ENCODE assay signal across 10 cellular contexts in genomic region chr10:119006451-119007210, GRCh38. TPM values are rescaled to one million over a fixed set of nuclear protein-coding genes. Genes with fewer than 3 reads are reported as not detected.
DNase-seq lines count a peak whose midpoint lies in the region; ATAC-seq and TF ChIP-seq lines count a peak whose summit lies in the region.
"Had no signal": no experiment of that assay in that cellular context is flagged by ENCODE, and none has a peak within 500 bp of the region (broad histone marks: within the 10 kb centered on the region; RNA-seq: fewer than 3 reads in every experiment).

No MANE protein-coding gene starts in this region.

- peak; percentile 85 for DNase-seq in Caki2 (ENCODE audit: low read depth)
- DNase-seq in NCI-H82 treated with DMSO at 0.1 percent for 48 hours (lab: John Stamatoyannopoulos, UW; ENCODE audit: unreplicated experiment): peak; percentile 15
- peak; percentile 96 for DNase-seq in esophagus muscularis mucosa (ENCODE audit: extremely low spot score)
- DNase-seq in activated CD4-positive, alpha-beta T cell treated with anti-CD3 and anti-CD28 coated beads, Interleukin-2, amount 10 ng/mL, durations not matched to agents 7 days and 5 days: no peak
- DNase-seq in NCI-H774 (lab: John Stamatoyannopoulos, UW): no peak

- no peak overlapping the region for H3K9ac ChIP-seq in parathyroid adenoma

- in situ Hi-C loops in Caki2 (cut with HindIII; ENCODE audit: low pct_unique_long_range_greater_than_20kb, low sequenced_read_pairs): no loop called here

- ATAC-seq in HG02970 (IDR thresholded peaks at IDR 0.05; ENCODE audit: low FRiP score, unreplicated experiment): no peak
- ATAC-seq in GM18867 (IDR thresholded peaks at IDR 0.05; ENCODE audit: unreplicated experiment): no peak

- TF ChIP-seq CTCF in esophagus muscularis mucosa (IDR thresholded peaks at IDR 0.05) (no peak), parathyroid adenoma (IDR thresholded peaks at IDR 0.05) (no peak)

- WGBS in esophagus muscularis mucosa: 26% methylated on average over 9 of the region's 9 CpGs

- H3K27ac Mint-ChIP-seq in activated CD4-positive, alpha-beta T cell treated with anti-CD3 and anti-CD28 coated beads, Interleukin-2, amount 10 ng/mL, durations not matched to agents 7 days and 5 days: no peak overlapping the region

- no peak overlapping the region for H3K4me3 Mint-ChIP-seq in activated CD4-positive, alpha-beta T cell treated with anti-CD3 and anti-CD28 coated beads, Interleukin-2, amount 10 ng/mL, durations not matched to agents 7 days and 5 days
- H3K4me3 Mint-ChIP-seq: neural crest cell had no signal

- CTCF ChIA-PET in activated CD4-positive, alpha-beta T cell treated with anti-CD3 and anti-CD28 coated beads, Interleukin-2, amount 10 ng/mL, durations not matched to agents 7 days and 5 days (lab: Charles Lee): no interaction called here

- H2AFZ ChIP-seq in parathyroid adenoma: no peak overlapping the region

- H3K79me2 ChIP-seq in parathyroid adenoma: no peaks in the 10 kb centered on the region

- H3K4me2 ChIP-seq in parathyroid adenoma (ENCODE audit: low read length): no peak overlapping the region

- H3K36me3 Mint-ChIP-seq in activated CD4-positive, alpha-beta T cell treated with anti-CD3 and anti-CD28 coated beads, Interleukin-2, amount 10 ng/mL, durations not matched to agents 7 days and 5 days (ENCODE audit: low read depth): no peaks in the 10 kb centered on the region

- H3K4me1 Mint-ChIP-seq in activated CD4-positive, alpha-beta T cell treated with anti-CD3 and anti-CD28 coated beads, Interleukin-2, amount 10 ng/mL, durations not matched to agents 7 days and 5 days: no peaks in the 10 kb centered on the region
- H3K4me1 Mint-ChIP-seq: neural crest cell had no signal

- H3K4me3 ChIP-seq in esophagus muscularis mucosa (no peak overlapping the region), parathyroid adenoma (ENCODE audit: low read depth, low read length) (peak overlapping the region; percentile 17)
- H3K4me3 ChIP-seq: Peyer's patch had no signal

- no peak for TF ChIP-seq EP300 in esophagus muscularis mucosa (IDR thresholded peaks at IDR 0.05)

- no peaks in the 10 kb centered on the region for H3K9me3 ChIP-seq in esophagus muscularis mucosa
- H3K9me3 ChIP-seq in parathyroid adenoma (ENCODE audit: control insufficient read depth, low read length): no peaks in the 10 kb centered on the region
- H3K9me3 ChIP-seq: Peyer's patch had no signal

- peak overlapping the region; percentile 73 to 81 (median 77) for H3K27ac ChIP-seq in esophagus muscularis mucosa (replicated peaks in 1 of 4)
- peak overlapping the region; percentile 30 for H3K27ac ChIP-seq in parathyroid adenoma

- H3K9me3 Mint-ChIP-seq in activated CD4-positive, alpha-beta T cell treated with anti-CD3 and anti-CD28 coated beads, Interleukin-2, amount 10 ng/mL, durations not matched to agents 7 days and 5 days: no peaks in the 10 kb centered on the region
- H3K9me3 Mint-ChIP-seq: neural crest cell had no signal

- H3K4me1 ChIP-seq in esophagus muscularis mucosa (peaks cover 10 to 23% (median 20%) of the 10 kb centered on the region in 4 donors), parathyroid adenoma (peaks cover 16% of the 10 kb centered on the region)

- POLR2A ChIA-PET in activated CD4-positive, alpha-beta T cell treated with anti-CD3 and anti-CD28 coated beads, Interleukin-2, amount 10 ng/mL, durations not matched to agents 7 days and 5 days (lab: Charles Lee): no interaction called here

- intact Hi-C loops in esophagus muscularis mucosa (cut with DNase I): no loop called here

- TF ChIP-seq POLR2A in esophagus muscularis mucosa (IDR thresholded peaks at IDR 0.05; ENCODE audit: low read depth): no peak

- H3K27me3 ChIP-seq in esophagus muscularis mucosa: no peaks in the 10 kb centered on the region
- no peaks in the 10 kb centered on the region for H3K27me3 ChIP-seq in parathyroid adenoma (ENCODE audit: control insufficient read depth, insufficient read depth, low read length)
- H3K27me3 ChIP-seq: Peyer's patch had no signal

- H3K36me3 ChIP-seq in esophagus muscularis mucosa (no peaks in the 10 kb centered on the region), parathyroid adenoma (ENCODE audit: control insufficient read depth, insufficient read depth, low read length) (no peaks in the 10 kb centered on the region)
- H3K36me3 ChIP-seq: Peyer's patch had no signal

- peaks cover 8% of the 10 kb centered on the region for H3K27me3 Mint-ChIP-seq in activated CD4-positive, alpha-beta T cell treated with anti-CD3 and anti-CD28 coated beads, Interleukin-2, amount 10 ng/mL, durations not matched to agents 7 days and 5 days

RNA-seq across cellular contexts. Expression of gene NANOS1, which starts 22.9 kb away (rescaled TPM):
- 22.5 and 27.9 TPM in 2 replicates for total RNA-seq in Caki2 (2014; rRNA removed; shearing (Covaris generic); ENCODE audit: low replicate concordance)
- total RNA-seq in esophagus muscularis mucosa: 10 to 100 TPM in 3 of 4 donors, 1 to 10 TPM in 1; 8.0 to 24.4 (median 14.6) TPM
- under 1 TPM; 0.12 to 0.19 TPM for total RNA-seq in activated CD4-positive, alpha-beta T cell treated with anti-CD3 and anti-CD28 coated beads, Interleukin-2, amount 10 ng/mL, durations not matched to agents 7 days and 5 days

Comparison
In these comparisons a context has a peak if more than half of its experiments do, and no peak if none do; other contexts are left out.
1. DNase-seq: peak in Caki2 (single experiment), NCI-H82 treated with DMSO at 0.1 percent for 48 hours (single experiment) and esophagus muscularis mucosa (single experiment); none in activated CD4-positive, alpha-beta T cell treated with anti-CD3 and anti-CD28 coated beads, Interleukin-2, amount 10 ng/mL, durations not matched to agents 7 days and 5 days (single experiment) and NCI-H774 (single experiment).
2. RNA of gene NANOS1, which starts 22.9 kb away (total RNA-seq): 22.5 to 27.9 TPM in Caki2 and 8.0 to 24.4 TPM in esophagus muscularis mucosa; 0.12 to 0.19 TPM in activated CD4-positive, alpha-beta T cell treated with anti-CD3 and anti-CD28 coated beads, Interleukin-2, amount 10 ng/mL, durations not matched to agents 7 days and 5 days; every median in the first group is over 4 times any median in the second.